1 cellular context compared by ENCODE assay signal in genomic region chr3:36701903-36702374, GRCh38.
TF ChIP-seq lines count a peak whose summit lies in the region.

No MANE protein-coding gene starts in this region.

TF ChIP-seq in A549, 52 proteins besides CTCF, POLR2A, EP300 and RAD21 (continued from another document):
- no peak for TF ChIP-seq HMGXB4 (CRISPR knock-in tag; IDR thresholded peaks at IDR 0.05; ENCODE audit: borderline replicate concordance)
